13 cellular contexts compared by ENCODE assay signal in the genomic region with DNA sequence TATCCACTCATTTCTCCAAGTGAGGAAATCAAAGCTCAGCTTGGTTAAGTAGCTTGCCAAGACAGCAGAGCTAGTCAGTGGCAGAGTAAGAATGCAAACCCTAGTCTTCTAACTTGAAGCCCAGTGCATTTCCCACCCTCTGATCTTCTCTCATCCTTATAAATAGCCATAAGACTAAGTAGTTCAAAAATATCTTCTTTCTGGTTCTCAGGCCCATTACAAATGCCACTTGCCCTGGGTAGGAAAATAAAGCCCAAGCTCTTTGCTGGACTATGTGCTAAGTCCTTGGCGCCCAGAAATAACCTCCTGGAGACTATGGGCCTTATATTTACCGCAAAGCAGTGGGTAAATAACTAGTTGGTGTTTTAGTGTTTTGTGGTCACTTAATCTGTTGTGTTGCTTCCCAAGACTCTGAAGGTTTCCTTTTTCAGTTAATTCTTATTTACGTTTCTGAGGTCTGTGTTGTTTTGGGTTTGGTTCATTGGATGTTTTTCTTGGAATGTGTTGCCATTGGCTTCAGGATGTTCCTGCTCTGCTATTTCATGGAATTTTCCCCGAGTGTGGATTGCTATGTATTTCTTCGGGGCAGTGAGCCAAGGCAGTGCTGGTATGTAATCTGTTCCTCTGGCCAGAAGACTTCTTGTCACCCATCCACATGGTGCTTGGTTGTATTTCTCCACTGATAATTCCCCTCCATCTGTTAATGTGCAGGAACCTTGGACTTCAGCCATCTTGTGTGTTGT.
DNase-seq lines count a peak whose midpoint lies in the region; ATAC-seq and TF ChIP-seq lines count a peak whose summit lies in the region.
"Had no signal": no experiment of that assay in that cellular context is flagged by ENCODE, and none has a peak within 500 bp of the region (broad histone marks: within the 10 kb centered on the region; RNA-seq: fewer than 3 reads in every experiment).

No MANE protein-coding gene starts in this region.

- H3K9me3 Mint-ChIP-seq in activated CD8-positive, alpha-beta memory T cell treated with anti-CD3 and anti-CD28 coated beads, Interleukin-2, amount 10 ng/mL, durations not matched to agents 7 days and 5 days (ENCODE audit: low read depth): peaks cover 4% of the 10 kb centered on the region

- WGBS in prostate gland: 63% methylated on average over 5 of the region's 5 CpGs

- no peaks in the 10 kb centered on the region for H3K9me3 ChIP-seq in prostate gland
- H3K9me3 ChIP-seq: BLaER1 had no signal

- H3K36me3 ChIP-seq in prostate gland: no peaks in the 10 kb centered on the region
- H3K36me3 ChIP-seq: BLaER1 had no signal

- in situ Hi-C loops in astrocyte of the cerebellum (cut with HindIII; ENCODE audit: low sequenced_read_pairs): no loop called here

- TF ChIP-seq CTCF in astrocyte of the cerebellum (IDR thresholded peaks at IDR 0.05; ENCODE audit: low read depth, low read length, missing control alignments) (no peak), prostate gland (IDR thresholded peaks at IDR 0.05) (no peak)

- DNase-seq in Ammon's horn (ENCODE audit: low spot score) (peak; percentile 31), astrocyte of the cerebellum (ENCODE audit: low read depth) (peak; percentile 94), Right ventricle myocardium superior (peak; percentile 74), prostate gland (ENCODE audit: low spot score) (peak; percentile 8)
- no peak for DNase-seq in activated CD8-positive, alpha-beta memory T cell treated with anti-CD3 and anti-CD28 coated beads, Interleukin-2, amount 10 ng/mL, durations not matched to agents 7 days and 5 days
- DNase-seq: foreskin keratinocyte, natural killer cell, NCI-H1436 had no signal

- intact Hi-C loops in Right ventricle myocardium superior (cut with DNase I): no loop called here
- intact Hi-C loops in prostate gland (cut with DNase I): loop anchor here (10.0 kb wide), 1 partner anchor 501 kb away; a partner anchor contains a TSS

- no peaks in the 10 kb centered on the region for H3K4me1 Mint-ChIP-seq in activated CD8-positive, alpha-beta memory T cell treated with anti-CD3 and anti-CD28 coated beads, Interleukin-2, amount 10 ng/mL, durations not matched to agents 7 days and 5 days
- H3K4me1 Mint-ChIP-seq: activated naive CD4-positive, alpha-beta T cell treated with anti-CD3 and anti-CD28 coated beads, Interleukin-2, amount 50 U/mL, for 24 hours; natural killer cell had no signal

- CTCF ChIA-PET in activated CD8-positive, alpha-beta memory T cell treated with anti-CD3 and anti-CD28 coated beads, Interleukin-2, amount 10 ng/mL, durations not matched to agents 7 days and 5 days (lab: Charles Lee): no interaction called here

- H3K27ac Mint-ChIP-seq in activated CD8-positive, alpha-beta memory T cell treated with anti-CD3 and anti-CD28 coated beads, Interleukin-2, amount 10 ng/mL, durations not matched to agents 7 days and 5 days: no peak overlapping the region
- H3K27ac Mint-ChIP-seq: activated naive CD4-positive, alpha-beta T cell treated with anti-CD3 and anti-CD28 coated beads, Interleukin-2, amount 50 U/mL, for 24 hours; natural killer cell had no signal

- no peak overlapping the region for H3K4me3 Mint-ChIP-seq in activated CD8-positive, alpha-beta memory T cell treated with anti-CD3 and anti-CD28 coated beads, Interleukin-2, amount 10 ng/mL, durations not matched to agents 7 days and 5 days
- H3K4me3 Mint-ChIP-seq: activated naive CD4-positive, alpha-beta T cell treated with anti-CD3 and anti-CD28 coated beads, Interleukin-2, amount 50 U/mL, for 24 hours; natural killer cell had no signal

- ATAC-seq in Right ventricle myocardium superior (ENCODE audit: poor library complexity) (peak; percentile 90), GM21526 (IDR thresholded peaks at IDR 0.05; ENCODE audit: low FRiP score, unreplicated experiment) (no peak), HG03378 (IDR thresholded peaks at IDR 0.05; ENCODE audit: unreplicated experiment) (no peak), GM18511 (IDR thresholded peaks at IDR 0.05; ENCODE audit: unreplicated experiment) (no peak)
- ATAC-seq in activated CD8-positive, alpha-beta memory T cell treated with anti-CD3 and anti-CD28 coated beads, Interleukin-2, amount 10 ng/mL, durations not matched to agents 7 days and 5 days: no peak
- ATAC-seq: foreskin keratinocyte, natural killer cell had no signal

- no peak for TF ChIP-seq POLR2A in prostate gland (IDR thresholded peaks at IDR 0.05)

- H3K4me1 ChIP-seq in prostate gland (replicated peaks): no peaks in the 10 kb centered on the region
- H3K4me1 ChIP-seq: BLaER1 had no signal

- no peaks in the 10 kb centered on the region for H3K27me3 Mint-ChIP-seq in activated CD8-positive, alpha-beta memory T cell treated with anti-CD3 and anti-CD28 coated beads, Interleukin-2, amount 10 ng/mL, durations not matched to agents 7 days and 5 days
- H3K27me3 Mint-ChIP-seq: activated naive CD4-positive, alpha-beta T cell treated with anti-CD3 and anti-CD28 coated beads, Interleukin-2, amount 50 U/mL, for 24 hours had no signal

- peak overlapping the region in 1 of 2 donors; percentile 25 for H3K27ac ChIP-seq in prostate gland
- H3K27ac ChIP-seq: BLaER1, foreskin keratinocyte had no signal

- H3K27me3 ChIP-seq in prostate gland (replicated peaks; ENCODE audit: insufficient read depth): no peaks in the 10 kb centered on the region
- H3K27me3 ChIP-seq: BLaER1, foreskin keratinocyte had no signal

- H3K4me3 ChIP-seq in astrocyte of the cerebellum (ENCODE audit: low read depth, low read length): no peak overlapping the region
- H3K4me3 ChIP-seq in prostate gland: no peak overlapping the region
- H3K4me3 ChIP-seq: BLaER1 had no signal

- H3K36me3 Mint-ChIP-seq in activated CD8-positive, alpha-beta memory T cell treated with anti-CD3 and anti-CD28 coated beads, Interleukin-2, amount 10 ng/mL, durations not matched to agents 7 days and 5 days: no peaks in the 10 kb centered on the region
- H3K36me3 Mint-ChIP-seq: activated naive CD4-positive, alpha-beta T cell treated with anti-CD3 and anti-CD28 coated beads, Interleukin-2, amount 50 U/mL, for 24 hours; natural killer cell had no signal
